ENCODE assay signal across 9 cellular contexts in the genomic region with DNA sequence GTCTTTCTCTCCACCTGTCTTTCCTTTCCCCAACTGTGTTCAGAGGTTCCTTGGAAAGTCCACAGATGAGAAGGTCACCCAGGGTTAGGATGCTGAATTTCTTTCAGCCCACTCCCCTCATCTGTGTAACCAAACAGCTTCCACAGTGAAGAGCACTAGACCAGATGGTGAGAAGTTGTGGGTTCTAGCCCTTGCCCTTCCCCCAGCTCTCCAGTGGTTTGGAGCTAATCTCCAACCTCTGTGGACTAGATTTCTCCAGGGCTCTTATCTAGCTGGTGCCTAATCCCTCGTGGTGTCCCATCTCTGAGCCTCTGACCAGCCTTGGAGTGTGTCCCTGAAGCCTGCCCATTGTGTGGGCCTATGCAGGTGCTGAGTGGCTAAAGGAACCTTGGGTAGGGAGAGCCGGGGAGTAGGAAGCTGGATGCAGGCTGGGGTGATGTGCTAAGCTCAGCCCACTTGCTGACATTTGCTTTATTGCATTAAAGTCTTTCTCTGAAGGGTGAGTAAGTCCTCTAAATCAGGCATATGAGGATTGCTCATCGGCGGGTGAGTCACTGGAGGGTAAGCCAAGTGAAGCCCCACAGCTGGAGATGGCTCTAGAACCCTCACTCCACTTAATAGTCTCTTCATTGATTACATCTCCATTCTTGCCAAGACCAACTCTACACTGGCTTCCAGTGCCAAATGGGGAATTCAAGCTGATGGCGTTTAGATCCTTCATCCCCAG. TPM values are rescaled to one million over a fixed set of nuclear protein-coding genes. Genes with fewer than 3 reads are reported as not detected.
DNase-seq lines count a peak whose midpoint lies in the region; ATAC-seq, FAIRE-seq and TF ChIP-seq lines count a peak whose summit lies in the region.
"Had no signal": no experiment of that assay in that cellular context is flagged by ENCODE, and none has a peak within 500 bp of the region (broad histone marks: within the 10 kb centered on the region; RNA-seq: fewer than 3 reads in every experiment).

No MANE protein-coding gene starts in this region.

- TF ChIP-seq POLR2A in GM18951 (IDR thresholded peaks at IDR 0.05; ENCODE audit: extremely low read depth, insufficient read depth, insufficient read length) = peak; percentile 27

- TF ChIP-seq EP300 in SK-N-SH (IDR thresholded peaks at IDR 0.05; ENCODE audit: borderline replicate concordance in 1 of 2, low read depth in 1 of 2, low read length in 1 of 2) = peak in 1 of 2 experiments; percentile 79; a peak in 1 of 4 replicates

- no peaks in the 10 kb centered on the region for H3K27me3 ChIP-seq in SK-N-SH (ENCODE audit: insufficient read depth)

- peaks cover 15% of the 10 kb centered on the region for H3F3A ChIP-seq in SK-N-SH (replicated peaks; ENCODE audit: insufficient read depth)

- no peak for TF ChIP-seq CTCF in SK-N-SH (IDR thresholded peaks at IDR 0.05)
- TF ChIP-seq CTCF in coronary artery (IDR thresholded peaks at IDR 0.05) = no peak

- H3K4me1 ChIP-seq in SK-N-SH (ENCODE audit: control insufficient read depth in 1 of 2, insufficient read depth in 2 of 2, low read depth in 1 of 2, low read length in 1 of 2) = peaks cover 0 to 21% of the 10 kb centered on the region in 2 experiments; a peak in 3 of 4 replicates

- no peaks in the 10 kb centered on the region for H3K9me2 ChIP-seq in SK-N-SH

- CTCF ChIA-PET in SK-N-SH (lab: Yijun Ruan, JAX) = interaction anchor here (0.7 kb wide), 1 partner anchor 16 kb away, joined by 3 read pairs; no protein-coding TSS in a partner anchor

- peak overlapping the region in 1 of 2 experiments; percentile 76; a peak in 2 of 4 replicates for H3K27ac ChIP-seq in SK-N-SH (ENCODE audit: low read depth in 2 of 2, low read length in 1 of 2)
- H3K27ac ChIP-seq in coronary artery = no peak overlapping the region

- H3K9ac ChIP-seq in SK-N-SH = no peak overlapping the region

- no peak for FAIRE-seq in GM19239 (lab: Jason Lieb, UNC)
- FAIRE-seq: frontal cortex had no signal

- H3K4me2 ChIP-seq in SK-N-SH = peak overlapping the region; percentile 50

- peaks cover 34% of the 10 kb centered on the region for H3K79me2 ChIP-seq in SK-N-SH (ENCODE audit: insufficient read depth)

- ATAC-seq in GM18861 (IDR thresholded peaks at IDR 0.05; ENCODE audit: unreplicated experiment) = no peak

- no peaks in the 10 kb centered on the region for H4K20me1 ChIP-seq in SK-N-SH (ENCODE audit: insufficient read depth)

- POLR2A ChIA-PET in SK-N-SH (lab: Yijun Ruan, JAX) = no interaction called here

- peaks cover 25 to 29% of the 10 kb centered on the region in 2 experiments for H3K36me3 ChIP-seq in SK-N-SH (replicated peaks in 1 of 2; ENCODE audit: control insufficient read depth in 1 of 2, insufficient read depth in 2 of 2, low read length in 1 of 2)

- no peak overlapping the region for H2AFZ ChIP-seq in SK-N-SH (ENCODE audit: low read depth)

- TF ChIP-seq RAD21 in SK-N-SH (IDR thresholded peaks at IDR 0.05; ENCODE audit: low read length) = no peak

- H3K4me3 ChIP-seq in SK-N-SH (ENCODE audit: low read depth in 2 of 2, low read length in 1 of 2) (no peak overlapping the region), coronary artery (no peak overlapping the region)

- in situ Hi-C loops in GM18951 (cut with MboI; ENCODE audit: low sequenced_read_pairs, unreplicated experiment) = no loop called here

- WGBS in SK-N-SH (ENCODE audit: low lambda C conversion rate) = 13% methylated on average over 5 of the region's 5 CpGs

- H3K9me3 ChIP-seq in SK-N-SH = no peaks in the 10 kb centered on the region

- DNase-seq in SK-N-SH (no peak), coronary artery (ENCODE audit: low spot score) (peak; percentile 55), GM19239 (ENCODE audit: insufficient read length, low spot score) (no peak), NCI-H69 (lab: John Stamatoyannopoulos, UW) (no peak), NAMALWA (ENCODE audit: low spot score) (no peak)
- peak; percentile 74 for DNase-seq in stimulated activated CD4-positive, alpha-beta T cell treated with anti-CD3 and anti-CD28 coated beads, Interleukin-1b, Interleukin-23, amount 100 ng/mL, for 48 hours

TF ChIP-seq in SK-N-SH, 30 proteins besides CTCF, POLR2A, EP300 and RAD21:
- peak; percentile 90 for TF ChIP-seq NFIC (IDR thresholded peaks at IDR 0.05; ENCODE audit: borderline replicate concordance)
- TF ChIP-seq, protein P1, sequence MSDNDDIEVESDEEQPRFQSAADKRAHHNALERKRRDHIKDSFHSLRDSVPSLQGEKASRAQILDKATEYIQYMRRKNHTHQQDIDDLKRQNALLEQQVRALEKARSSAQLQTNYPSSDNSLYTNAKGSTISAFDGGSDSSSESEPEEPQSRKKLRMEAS (IDR thresholded peaks at IDR 0.05; ENCODE audit: low read depth) = peak; percentile 66
- TF ChIP-seq MEF2A (IDR thresholded peaks at IDR 0.05; ENCODE audit: borderline replicate concordance, low read depth) = peak; percentile 90; the same call in 1 of the 2 replicates
- TF ChIP-seq, protein P2, sequence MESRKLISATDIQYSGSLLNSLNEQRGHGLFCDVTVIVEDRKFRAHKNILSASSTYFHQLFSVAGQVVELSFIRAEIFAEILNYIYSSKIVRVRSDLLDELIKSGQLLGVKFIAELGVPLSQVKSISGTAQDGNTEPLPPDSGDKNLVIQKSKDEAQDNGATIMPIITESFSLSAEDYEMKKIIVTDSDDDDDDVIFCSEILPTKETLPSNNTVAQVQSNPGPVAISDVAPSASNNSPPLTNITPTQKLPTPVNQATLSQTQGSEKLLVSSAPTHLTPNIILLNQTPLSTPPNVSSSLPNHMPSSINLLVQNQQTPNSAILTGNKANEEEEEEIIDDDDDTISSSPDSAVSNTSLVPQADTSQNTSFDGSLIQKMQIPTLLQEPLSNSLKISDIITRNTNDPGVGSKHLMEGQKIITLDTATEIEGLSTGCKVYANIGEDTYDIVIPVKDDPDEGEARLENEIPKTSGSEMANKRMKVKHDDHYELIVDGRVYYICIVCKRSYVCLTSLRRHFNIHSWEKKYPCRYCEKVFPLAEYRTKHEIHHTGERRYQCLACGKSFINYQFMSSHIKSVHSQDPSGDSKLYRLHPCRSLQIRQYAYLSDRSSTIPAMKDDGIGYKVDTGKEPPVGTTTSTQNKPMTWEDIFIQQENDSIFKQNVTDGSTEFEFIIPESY (IDR thresholded peaks at IDR 0.05; ENCODE audit: borderline replicate concordance, low read depth) = no peak
- TF ChIP-seq FOSL2 (IDR thresholded peaks at IDR 0.05; ENCODE audit: borderline replicate concordance, low read depth) = peak; percentile 98
- TF ChIP-seq, protein P3, sequence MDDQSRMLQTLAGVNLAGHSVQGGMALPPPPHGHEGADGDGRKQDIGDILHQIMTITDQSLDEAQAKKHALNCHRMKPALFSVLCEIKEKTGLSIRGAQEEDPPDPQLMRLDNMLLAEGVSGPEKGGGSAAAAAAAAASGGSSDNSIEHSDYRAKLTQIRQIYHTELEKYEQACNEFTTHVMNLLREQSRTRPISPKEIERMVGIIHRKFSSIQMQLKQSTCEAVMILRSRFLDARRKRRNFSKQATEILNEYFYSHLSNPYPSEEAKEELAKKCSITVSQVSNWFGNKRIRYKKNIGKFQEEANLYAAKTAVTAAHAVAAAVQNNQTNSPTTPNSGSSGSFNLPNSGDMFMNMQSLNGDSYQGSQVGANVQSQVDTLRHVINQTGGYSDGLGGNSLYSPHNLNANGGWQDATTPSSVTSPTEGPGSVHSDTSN (IDR thresholded peaks at IDR 0.05) = peak; percentile 92
- no peak for TF ChIP-seq GABPA (IDR thresholded peaks at IDR 0.05; ENCODE audit: low read depth)
- TF ChIP-seq JUND (IDR thresholded peaks at IDR 0.05) = peak; percentile 95
- TF ChIP-seq POLR2AphosphoS5 (IDR thresholded peaks at IDR 0.05; ENCODE audit: low read depth, low read length) = peak; percentile 71; the same call in 1 of the 2 replicates
- TF ChIP-seq TCF12 (IDR thresholded peaks at IDR 0.05) = peak; percentile 86
- 0 out of 2 replicates have a peak, but pooled peaks have one; percentile 41 for TF ChIP-seq TEAD4 (IDR thresholded peaks at IDR 0.05; ENCODE audit: borderline replicate concordance, insufficient read depth)
- TF ChIP-seq, protein P4, sequence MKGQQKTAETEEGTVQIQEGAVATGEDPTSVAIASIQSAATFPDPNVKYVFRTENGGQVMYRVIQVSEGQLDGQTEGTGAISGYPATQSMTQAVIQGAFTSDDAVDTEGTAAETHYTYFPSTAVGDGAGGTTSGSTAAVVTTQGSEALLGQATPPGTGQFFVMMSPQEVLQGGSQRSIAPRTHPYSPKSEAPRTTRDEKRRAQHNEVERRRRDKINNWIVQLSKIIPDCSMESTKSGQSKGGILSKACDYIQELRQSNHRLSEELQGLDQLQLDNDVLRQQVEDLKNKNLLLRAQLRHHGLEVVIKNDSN (IDR thresholded peaks at IDR 0.05; ENCODE audit: borderline replicate concordance, low read depth) = no peak
TF ChIP-seq in SK-N-SH: peak in this region for 9.

RNA-seq across cellular contexts. Expression of a gene that starts 14.9 kb away (rescaled TPM):
- polyA plus RNA-seq in SK-N-SH (2012; rRNA removed) = 38.2 and 52.0 TPM in 2 replicates
- 32.6 and 37.1 TPM in 2 replicates for polyA plus RNA-seq in SK-N-SH (2012; cell fraction: cytosol; rRNA removed)
- 60.7 and 85.8 TPM in 2 replicates for polyA plus RNA-seq in SK-N-SH (2012; cell fraction: nucleus; rRNA removed)

RNA-seq across cellular contexts. Expression of a gene that starts 54.9 kb away (rescaled TPM):
- 8.0 and 10.1 TPM in 2 replicates for polyA plus RNA-seq in SK-N-SH (2012; rRNA removed)
- polyA plus RNA-seq in SK-N-SH (2012; cell fraction: cytosol; rRNA removed) = 13.8 and 19.8 TPM in 2 replicates
- 4.9 and 9.1 TPM in 2 replicates for polyA plus RNA-seq in SK-N-SH (2012; cell fraction: nucleus; rRNA removed)

Comparison
In these comparisons a context has a peak if more than half of its experiments do, and no peak if none do; other contexts are left out.
1. DNase-seq: peak in coronary artery (single experiment) and stimulated activated CD4-positive, alpha-beta T cell treated with anti-CD3 and anti-CD28 coated beads, Interleukin-1b, Interleukin-23, amount 100 ng/mL, for 48 hours (single experiment); none in SK-N-SH (single experiment), GM19239 (single experiment), NCI-H69 (single experiment) and NAMALWA (single experiment).